In the genomic region with DNA sequence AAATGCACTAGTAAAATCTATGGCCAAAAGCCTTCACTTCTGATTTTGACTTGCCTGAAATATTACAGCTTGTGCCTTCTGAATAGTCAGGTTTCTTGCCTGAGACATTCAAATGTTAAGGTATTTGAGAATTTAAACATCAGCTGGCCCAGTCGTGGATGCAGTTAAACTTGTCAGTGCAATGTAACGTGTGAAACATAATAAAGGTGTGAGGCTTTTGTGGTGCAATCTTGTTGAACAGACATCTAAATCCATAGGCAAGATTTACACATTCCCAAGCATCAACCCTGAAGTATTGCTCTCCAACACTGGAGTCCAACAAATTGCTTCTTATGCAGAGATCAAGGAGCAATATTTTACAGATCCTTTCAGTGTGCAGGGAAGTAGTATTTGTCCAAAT, we compare ENCODE assay signal across 1 cellular context.
TF ChIP-seq lines count a peak whose summit lies in the region.

No MANE protein-coding gene starts in this region.

TF ChIP-seq in A549, 52 proteins besides CTCF, POLR2A, EP300 and RAD21 (continued from another document):
- TF ChIP-seq ELK1 (IDR thresholded peaks at IDR 0.05; ENCODE audit: low read depth, low read length) (no peak), TP53 (CRISPR knock-in tag; IDR thresholded peaks at IDR 0.05) (no peak), MYC (IDR thresholded peaks at IDR 0.05; ENCODE audit: borderline replicate concordance, low read length) (no peak), REST (IDR thresholded peaks at IDR 0.05) (no peak), CHD4 (IDR thresholded peaks at IDR 0.05; ENCODE audit: borderline replicate concordance) (no peak), FOSB (CRISPR knock-in tag; IDR thresholded peaks at IDR 0.05) (no peak), E2F6 (IDR thresholded peaks at IDR 0.05; ENCODE audit: borderline replicate concordance, low read depth) (no peak), JUNB (IDR thresholded peaks at IDR 0.05) (no peak)
